ENCODE assay signal across 8 cellular contexts in the genomic region with DNA sequence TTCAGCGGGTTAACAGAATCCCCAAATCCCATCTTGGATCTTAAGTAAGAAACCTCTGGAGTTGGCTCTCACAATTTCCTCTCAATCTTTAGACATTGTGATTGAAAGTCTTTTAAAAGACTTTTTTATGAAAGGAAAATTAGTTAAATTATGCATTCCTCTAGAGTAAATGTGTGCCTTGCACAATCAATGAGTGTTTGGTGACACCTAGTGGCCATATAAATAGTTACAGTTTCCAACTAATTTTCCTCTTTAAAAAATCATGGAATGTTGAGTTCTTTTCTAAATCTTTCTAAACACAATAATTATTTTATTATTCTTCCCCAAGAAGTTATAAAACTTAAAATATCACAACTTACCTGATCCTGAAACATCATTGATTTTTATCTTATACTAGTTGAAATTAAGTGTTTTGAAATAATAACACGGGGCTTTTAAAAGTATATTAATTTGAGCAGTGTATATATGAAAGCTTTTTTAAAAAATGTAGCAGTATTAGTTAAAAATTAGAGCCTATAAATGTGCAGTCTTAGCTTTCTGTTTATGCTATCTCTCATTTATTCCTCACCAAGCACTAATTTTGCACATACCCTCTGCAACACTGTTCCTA.
DNase-seq lines count a peak whose midpoint lies in the region; ATAC-seq and TF ChIP-seq lines count a peak whose summit lies in the region.

No MANE protein-coding gene starts in this region.

- H3K36me3 ChIP-seq in right atrium auricular region: no peaks in the 10 kb centered on the region

- intact Hi-C loops in left ventricle myocardium superior (cut with micrococcal nuclease): loop anchor here (10.0 kb wide), 1 partner anchor 1206 kb away; the partner anchor contains the start of gene TFAP2B

- no peak for DNase-seq in right atrium auricular region (ENCODE audit: low spot score)
- no peak for DNase-seq in left ventricle myocardium superior
- peak; percentile 17 for DNase-seq in NCI-H2171 treated with DMSO at 0.1 percent for 48 hours (lab: John Stamatoyannopoulos, UW)
- DNase-seq in cerebellum (ENCODE audit: low spot score): peak; percentile 17
- DNase-seq in nephron progenitor cell: no peak
- no peak for DNase-seq in activated naive CD8-positive, alpha-beta T cell treated with anti-CD3 and anti-CD28 coated beads, Interleukin-2, amount 50 U/mL, for 24 hours
- DNase-seq in stimulated activated CD4-positive, alpha-beta T cell treated with anti-CD3 and anti-CD28 coated beads, Interleukin-2, amount 100 ng/mL, for 48 hours: no peak

- no peaks in the 10 kb centered on the region for H3K9me3 Mint-ChIP-seq in nephron progenitor cell
- H3K9me3 Mint-ChIP-seq in activated naive CD8-positive, alpha-beta T cell treated with anti-CD3 and anti-CD28 coated beads, Interleukin-2, amount 50 U/mL, for 24 hours: no peaks in the 10 kb centered on the region

- H3K27me3 ChIP-seq in right atrium auricular region: no peaks in the 10 kb centered on the region

- no peak overlapping the region for H3K4me3 Mint-ChIP-seq in nephron progenitor cell
- no peak overlapping the region for H3K4me3 Mint-ChIP-seq in activated naive CD8-positive, alpha-beta T cell treated with anti-CD3 and anti-CD28 coated beads, Interleukin-2, amount 50 U/mL, for 24 hours

- H3K36me3 Mint-ChIP-seq in nephron progenitor cell (ENCODE audit: low read depth): no peaks in the 10 kb centered on the region
- H3K36me3 Mint-ChIP-seq in activated naive CD8-positive, alpha-beta T cell treated with anti-CD3 and anti-CD28 coated beads, Interleukin-2, amount 50 U/mL, for 24 hours (ENCODE audit: low read depth): no peaks in the 10 kb centered on the region

- no peak overlapping the region for H3K4me3 ChIP-seq in right atrium auricular region

- no peaks in the 10 kb centered on the region for H3K9me3 ChIP-seq in right atrium auricular region

- no peak overlapping the region for H3K27ac ChIP-seq in right atrium auricular region

- peaks cover 6% of the 10 kb centered on the region for H3K4me1 Mint-ChIP-seq in nephron progenitor cell
- H3K4me1 Mint-ChIP-seq in activated naive CD8-positive, alpha-beta T cell treated with anti-CD3 and anti-CD28 coated beads, Interleukin-2, amount 50 U/mL, for 24 hours: no peaks in the 10 kb centered on the region

- H3K27me3 Mint-ChIP-seq in nephron progenitor cell (ENCODE audit: low read depth, poor library complexity): peaks cover 8% of the 10 kb centered on the region
- peaks cover 5% of the 10 kb centered on the region for H3K27me3 Mint-ChIP-seq in activated naive CD8-positive, alpha-beta T cell treated with anti-CD3 and anti-CD28 coated beads, Interleukin-2, amount 50 U/mL, for 24 hours

- TF ChIP-seq CTCF in right atrium auricular region (IDR thresholded peaks at IDR 0.05): peak; percentile 39 to 84
- peak; percentile 77 for TF ChIP-seq CTCF in nephron progenitor cell (IDR thresholded peaks at IDR 0.05)

- H3K4me1 ChIP-seq in right atrium auricular region: no peaks in the 10 kb centered on the region

- no peak overlapping the region for H3K27ac Mint-ChIP-seq in nephron progenitor cell
- H3K27ac Mint-ChIP-seq in activated naive CD8-positive, alpha-beta T cell treated with anti-CD3 and anti-CD28 coated beads, Interleukin-2, amount 50 U/mL, for 24 hours: no peak overlapping the region

- ATAC-seq in left ventricle myocardium superior (no peak), HG02970 (IDR thresholded peaks at IDR 0.05; ENCODE audit: low FRiP score, unreplicated experiment) (no peak)
- ATAC-seq in activated naive CD8-positive, alpha-beta T cell treated with anti-CD3 and anti-CD28 coated beads, Interleukin-2, amount 50 U/mL, for 24 hours: no peak

Comparison
In these comparisons a context has a peak if more than half of its experiments do, and no peak if none do; other contexts are left out.
1. DNase-seq: peak in NCI-H2171 treated with DMSO at 0.1 percent for 48 hours (single experiment) and cerebellum (single experiment); none in right atrium auricular region (single experiment), left ventricle myocardium superior (single experiment), nephron progenitor cell (single experiment), activated naive CD8-positive, alpha-beta T cell treated with anti-CD3 and anti-CD28 coated beads, Interleukin-2, amount 50 U/mL, for 24 hours (single experiment) and stimulated activated CD4-positive, alpha-beta T cell treated with anti-CD3 and anti-CD28 coated beads, Interleukin-2, amount 100 ng/mL, for 48 hours (0 of 2).